12 cellular contexts compared by ENCODE assay signal in genomic region chr11:62245271-62245753, GRCh38. TPM values are rescaled to one million over a fixed set of nuclear protein-coding genes. Genes with fewer than 3 reads are reported as not detected.
DNase-seq lines count a peak whose midpoint lies in the region; ATAC-seq, FAIRE-seq and TF ChIP-seq lines count a peak whose summit lies in the region.
"Had no signal": no experiment of that assay in that cellular context is flagged by ENCODE, and none has a peak within 500 bp of the region (broad histone marks: within the 10 kb centered on the region; RNA-seq: fewer than 3 reads in every experiment).

No MANE protein-coding gene starts in this region.

- ATAC-seq in pancreas (peak in 3 of 4 donors; percentile 56 to 80 (median 63)), HG02884 (IDR thresholded peaks at IDR 0.05; ENCODE audit: unreplicated experiment) (no peak)
- ATAC-seq: Right ventricle myocardium inferior had no signal

- no peaks in the 10 kb centered on the region for H3K9me3 ChIP-seq in pancreas
- peaks cover 0 to under 1% (median 0%) of the 10 kb centered on the region in 4 donors for H3K9me3 ChIP-seq in Peyer's patch

- intact Hi-C loops in pancreas (cut with DNase I), result no loop called here

- no peaks in the 10 kb centered on the region for H3K4me1 ChIP-seq in pancreas
- H3K4me1 ChIP-seq in Peyer's patch, result no peaks in the 10 kb centered on the region
- H3K4me1 ChIP-seq: upper lobe of left lung had no signal

- H3K27ac ChIP-seq in pancreas (no peak overlapping the region), Peyer's patch (no peak overlapping the region)
- H3K27ac ChIP-seq: neutrophil, upper lobe of left lung had no signal

- DNase-seq in NAMALWA (ENCODE audit: low spot score) (peak; percentile 23), cardiac fibroblast (ENCODE audit: low read depth in 2 of 2) (peak; percentile 40 to 55), pancreas (peak in 2 of 6 donors; percentile 13 to 17), NCI-H510A (lab: John Stamatoyannopoulos, UW) (no peak), NCI-H1417 treated with DMSO at 0.1 percent for 48 hours (lab: John Stamatoyannopoulos, UW) (no peak), Peyer's patch (no peak)
- DNase-seq: central memory CD4-positive, alpha-beta T cell; upper lobe of left lung had no signal

- 19% methylated on average over 6 of the region's 6 CpGs for WGBS in pancreas, 2 donors

- FAIRE-seq in pancreas (lab: Jason Lieb, UNC), result no peak

- H3K4me3 ChIP-seq in cardiac fibroblast (replicated peaks in 1 of 2; ENCODE audit: low read depth in 2 of 2, low read length in 2 of 2) (no peak overlapping the region), pancreas (no peak overlapping the region), Peyer's patch (no peak overlapping the region)
- H3K4me3 ChIP-seq: upper lobe of left lung had no signal

- H3K27me3 ChIP-seq in pancreas, result no peaks in the 10 kb centered on the region
- no peaks in the 10 kb centered on the region for H3K27me3 ChIP-seq in Peyer's patch
- H3K27me3 ChIP-seq: upper lobe of left lung had no signal

- H3K36me3 ChIP-seq in pancreas (no peaks in the 10 kb centered on the region), Peyer's patch (no peaks in the 10 kb centered on the region)
- H3K36me3 ChIP-seq: neutrophil, upper lobe of left lung had no signal

- TF ChIP-seq POLR2A in Peyer's patch (IDR thresholded peaks at IDR 0.05), result no peak

- peak; percentile 43 for TF ChIP-seq CTCF in GM12873 (IDR thresholded peaks at IDR 0.05; ENCODE audit: insufficient read depth, low read depth, low read length, missing control alignments)
- TF ChIP-seq CTCF in cardiac fibroblast (IDR thresholded peaks at IDR 0.05; ENCODE audit: low read depth, low read length), result peak; percentile 43
- no peak for TF ChIP-seq CTCF in pancreas (IDR thresholded peaks at IDR 0.05)
- peak in 1 of 6 experiments; percentile 5 for TF ChIP-seq CTCF in Peyer's patch (IDR thresholded peaks at IDR 0.05)

RNA-seq across cellular contexts. Expression of gene SCGB1D2, which starts 3.3 kb away (rescaled TPM):
- 1 to 10 TPM in 1 of 6 donors, under 1 TPM in 4, not detected in 1; 0.47 to 1.1 (median 0.65) TPM for total RNA-seq in pancreas
- 1 to 10 TPM in 1 of 2 donors, not detected in 1; 3.9 TPM for polyA plus RNA-seq in pancreas
- not detected for total RNA-seq in Peyer's patch
- total RNA-seq: upper lobe of left lung had no signal

RNA-seq across cellular contexts. Expression of gene SCGB2A2, which starts 24.6 kb away (rescaled TPM):
- total RNA-seq in pancreas, result not detected
- not detected for polyA plus RNA-seq in pancreas
- not detected for total RNA-seq in Peyer's patch
- total RNA-seq: Right ventricle myocardium inferior, upper lobe of left lung had no signal

RNA-seq across cellular contexts. Expression of gene SCGB2A1, which starts 36.8 kb away (rescaled TPM):
- total RNA-seq in pancreas (1 to 10 TPM; 1.4 to 5.3 (median 2.4) TPM), Peyer's patch (1 to 10 TPM in 1 of 4 donors, not detected in 3; 4.4 TPM)
- 100 to 1,000 TPM in 1 of 2 donors, 10 to 100 TPM in 1; 13.8 to 101 TPM for polyA plus RNA-seq in pancreas
- total RNA-seq: Right ventricle myocardium inferior had no signal

RNA-seq across cellular contexts. Expression of gene SCGB1D4, which starts 53.6 kb away (rescaled TPM):
- total RNA-seq in pancreas (not detected), Peyer's patch (not detected)
- polyA plus RNA-seq in pancreas, result not detected
- total RNA-seq: Right ventricle myocardium inferior, upper lobe of left lung had no signal

RNA-seq across cellular contexts. Expression of gene SCGB1D1, which starts 55.3 kb away (rescaled TPM):
- total RNA-seq in pancreas (not detected), Peyer's patch (not detected)
- polyA plus RNA-seq in pancreas, result not detected
- total RNA-seq: Right ventricle myocardium inferior, upper lobe of left lung had no signal

Comparison
In these comparisons a context has a peak if more than half of its experiments do, and no peak if none do; other contexts are left out.
1. CTCF ChIP-seq: peak in GM12873 (single experiment) and cardiac fibroblast (single experiment); none in pancreas (0 of 4).
2. DNase-seq: peak in NAMALWA (single experiment) and cardiac fibroblast (2 of 2); none in NCI-H510A (single experiment), NCI-H1417 treated with DMSO at 0.1 percent for 48 hours (single experiment) and Peyer's patch (0 of 3).